Comparison of ENCODE assay signal across 1 cellular context in the genomic region with DNA sequence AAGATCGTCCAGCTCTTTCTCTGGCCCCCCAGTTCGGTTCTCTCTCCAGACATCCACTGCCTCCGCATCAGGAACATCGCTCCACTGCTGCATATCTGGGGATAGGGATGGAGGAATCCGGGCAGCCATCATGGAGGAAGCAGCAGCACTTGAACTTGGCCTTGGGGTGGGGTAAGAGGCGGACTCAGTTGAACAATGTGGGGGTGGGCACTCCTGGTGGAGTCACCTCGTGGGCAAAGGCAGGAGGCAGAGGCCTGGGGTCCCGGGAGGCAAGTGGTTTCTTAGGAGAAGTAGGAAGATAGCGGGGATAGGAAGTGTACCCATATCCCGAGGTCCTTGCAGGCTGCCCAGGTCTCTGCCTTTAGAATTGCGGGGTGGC.
TF ChIP-seq lines count a peak whose summit lies in the region.

No MANE protein-coding gene starts in this region.

TF ChIP-seq in SK-N-SH, 30 proteins besides CTCF, POLR2A, EP300 and RAD21 (continued from another document):
- TF ChIP-seq EZH2phosphoT487 (IDR thresholded peaks at IDR 0.05; ENCODE audit: borderline replicate concordance, low read depth), result no peak
- TF ChIP-seq, protein P1, sequence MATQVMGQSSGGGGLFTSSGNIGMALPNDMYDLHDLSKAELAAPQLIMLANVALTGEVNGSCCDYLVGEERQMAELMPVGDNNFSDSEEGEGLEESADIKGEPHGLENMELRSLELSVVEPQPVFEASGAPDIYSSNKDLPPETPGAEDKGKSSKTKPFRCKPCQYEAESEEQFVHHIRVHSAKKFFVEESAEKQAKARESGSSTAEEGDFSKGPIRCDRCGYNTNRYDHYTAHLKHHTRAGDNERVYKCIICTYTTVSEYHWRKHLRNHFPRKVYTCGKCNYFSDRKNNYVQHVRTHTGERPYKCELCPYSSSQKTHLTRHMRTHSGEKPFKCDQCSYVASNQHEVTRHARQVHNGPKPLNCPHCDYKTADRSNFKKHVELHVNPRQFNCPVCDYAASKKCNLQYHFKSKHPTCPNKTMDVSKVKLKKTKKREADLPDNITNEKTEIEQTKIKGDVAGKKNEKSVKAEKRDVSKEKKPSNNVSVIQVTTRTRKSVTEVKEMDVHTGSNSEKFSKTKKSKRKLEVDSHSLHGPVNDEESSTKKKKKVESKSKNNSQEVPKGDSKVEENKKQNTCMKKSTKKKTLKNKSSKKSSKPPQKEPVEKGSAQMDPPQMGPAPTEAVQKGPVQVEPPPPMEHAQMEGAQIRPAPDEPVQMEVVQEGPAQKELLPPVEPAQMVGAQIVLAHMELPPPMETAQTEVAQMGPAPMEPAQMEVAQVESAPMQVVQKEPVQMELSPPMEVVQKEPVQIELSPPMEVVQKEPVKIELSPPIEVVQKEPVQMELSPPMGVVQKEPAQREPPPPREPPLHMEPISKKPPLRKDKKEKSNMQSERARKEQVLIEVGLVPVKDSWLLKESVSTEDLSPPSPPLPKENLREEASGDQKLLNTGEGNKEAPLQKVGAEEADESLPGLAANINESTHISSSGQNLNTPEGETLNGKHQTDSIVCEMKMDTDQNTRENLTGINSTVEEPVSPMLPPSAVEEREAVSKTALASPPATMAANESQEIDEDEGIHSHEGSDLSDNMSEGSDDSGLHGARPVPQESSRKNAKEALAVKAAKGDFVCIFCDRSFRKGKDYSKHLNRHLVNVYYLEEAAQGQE (IDR thresholded peaks at IDR 0.05; ENCODE audit: low read depth, low read length), result no peak
- TF ChIP-seq, protein P2, sequence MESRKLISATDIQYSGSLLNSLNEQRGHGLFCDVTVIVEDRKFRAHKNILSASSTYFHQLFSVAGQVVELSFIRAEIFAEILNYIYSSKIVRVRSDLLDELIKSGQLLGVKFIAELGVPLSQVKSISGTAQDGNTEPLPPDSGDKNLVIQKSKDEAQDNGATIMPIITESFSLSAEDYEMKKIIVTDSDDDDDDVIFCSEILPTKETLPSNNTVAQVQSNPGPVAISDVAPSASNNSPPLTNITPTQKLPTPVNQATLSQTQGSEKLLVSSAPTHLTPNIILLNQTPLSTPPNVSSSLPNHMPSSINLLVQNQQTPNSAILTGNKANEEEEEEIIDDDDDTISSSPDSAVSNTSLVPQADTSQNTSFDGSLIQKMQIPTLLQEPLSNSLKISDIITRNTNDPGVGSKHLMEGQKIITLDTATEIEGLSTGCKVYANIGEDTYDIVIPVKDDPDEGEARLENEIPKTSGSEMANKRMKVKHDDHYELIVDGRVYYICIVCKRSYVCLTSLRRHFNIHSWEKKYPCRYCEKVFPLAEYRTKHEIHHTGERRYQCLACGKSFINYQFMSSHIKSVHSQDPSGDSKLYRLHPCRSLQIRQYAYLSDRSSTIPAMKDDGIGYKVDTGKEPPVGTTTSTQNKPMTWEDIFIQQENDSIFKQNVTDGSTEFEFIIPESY (IDR thresholded peaks at IDR 0.05; ENCODE audit: borderline replicate concordance, low read depth), result no peak
- TF ChIP-seq TAF1 (IDR thresholded peaks at IDR 0.05; ENCODE audit: borderline replicate concordance, low read depth, low read length), result no peak
- TF ChIP-seq TCF12 (IDR thresholded peaks at IDR 0.05), result no peak
